19 cellular contexts compared by ENCODE assay signal in genomic region chr14:90742252-90742651, GRCh38.
DNase-seq lines count a peak whose midpoint lies in the region; ATAC-seq and TF ChIP-seq lines count a peak whose summit lies in the region.
"Had no signal": no experiment of that assay in that cellular context is flagged by ENCODE, and none has a peak within 500 bp of the region (broad histone marks: within the 10 kb centered on the region; RNA-seq: fewer than 3 reads in every experiment).

No MANE protein-coding gene starts in this region.

- H3K36me3 ChIP-seq in right atrium auricular region (no peaks in the 10 kb centered on the region), muscle layer of colon (ENCODE audit: insufficient read depth, low read length) (no peaks in the 10 kb centered on the region), skeletal muscle tissue (ENCODE audit: control insufficient read depth in 3 of 3, insufficient read depth in 3 of 3, low read length in 3 of 3) (no peaks in the 10 kb centered on the region)

- no peak overlapping the region for H3K27ac Mint-ChIP-seq in activated naive CD4-positive, alpha-beta T cell treated with anti-CD3 and anti-CD28 coated beads, Interleukin-2, amount 10 ng/mL, durations not matched to agents 7 days and 5 days
- H3K27ac Mint-ChIP-seq in HFFc6: no peak overlapping the region
- H3K27ac Mint-ChIP-seq: CD4-positive, alpha-beta T cell had no signal

- H3K9ac ChIP-seq in muscle layer of colon (ENCODE audit: low read length): no peak overlapping the region
- H3K9ac ChIP-seq in skeletal muscle tissue (ENCODE audit: low read depth in 1 of 3, low read length in 3 of 3): no peak overlapping the region
- H3K9ac ChIP-seq: KMS-11 had no signal

- TF ChIP-seq CTCF in right atrium auricular region (IDR thresholded peaks at IDR 0.05): no peak
- no peak for TF ChIP-seq CTCF in HFFc6 (IDR thresholded peaks at IDR 0.05)

- H3K27me3 ChIP-seq in right atrium auricular region (no peaks in the 10 kb centered on the region), muscle layer of colon (ENCODE audit: control insufficient read depth in 1 of 2, insufficient read depth in 2 of 2, low read length in 2 of 2) (no peaks in the 10 kb centered on the region), skeletal muscle tissue (ENCODE audit: control insufficient read depth in 3 of 3, insufficient read depth in 3 of 3, low read length in 3 of 3) (no peaks in the 10 kb centered on the region)

- DNase-seq in right atrium auricular region (ENCODE audit: low spot score) (no peak), Right ventricle myocardium superior (no peak), NOMO-1 (lab: John Stamatoyannopoulos, UW; ENCODE audit: unreplicated experiment in 2 of 2) (no peak), retina (no peak), HFFc6 (no peak)
- DNase-seq in activated naive CD4-positive, alpha-beta T cell treated with anti-CD3 and anti-CD28 coated beads, Interleukin-2, amount 10 ng/mL, durations not matched to agents 7 days and 5 days: no peak
- DNase-seq: Caco-2; CD4-positive, alpha-beta T cell; GDM1; H7; NCI-H1436; NCI-H1930; NCI-H526; PC-9 had no signal

- H3K27me3 Mint-ChIP-seq in activated naive CD4-positive, alpha-beta T cell treated with anti-CD3 and anti-CD28 coated beads, Interleukin-2, amount 10 ng/mL, durations not matched to agents 7 days and 5 days: peaks cover 17% of the 10 kb centered on the region
- H3K27me3 Mint-ChIP-seq in HFFc6 (ENCODE audit: insufficient read depth): no peaks in the 10 kb centered on the region
- H3K27me3 Mint-ChIP-seq: CD4-positive, alpha-beta T cell had no signal

- no peak overlapping the region for H3K4me3 Mint-ChIP-seq in activated naive CD4-positive, alpha-beta T cell treated with anti-CD3 and anti-CD28 coated beads, Interleukin-2, amount 10 ng/mL, durations not matched to agents 7 days and 5 days
- H3K4me3 Mint-ChIP-seq in HFFc6: no peak overlapping the region
- H3K4me3 Mint-ChIP-seq: CD4-positive, alpha-beta T cell had no signal

- no peaks in the 10 kb centered on the region for H3K9me3 ChIP-seq in right atrium auricular region
- H3K9me3 ChIP-seq in muscle layer of colon (ENCODE audit: low read length): no peaks in the 10 kb centered on the region
- no peaks in the 10 kb centered on the region for H3K9me3 ChIP-seq in skeletal muscle tissue (ENCODE audit: control insufficient read depth in 3 of 3, low read length in 3 of 3)
- H3K9me3 ChIP-seq: Caco-2 had no signal

- CTCF ChIA-PET in activated naive CD4-positive, alpha-beta T cell treated with anti-CD3 and anti-CD28 coated beads, Interleukin-2, amount 10 ng/mL, durations not matched to agents 7 days and 5 days (lab: Charles Lee): no interaction called here

- intact Hi-C loops in Right ventricle myocardium superior (cut with DNase I): no loop called here

- H3K4me1 ChIP-seq in right atrium auricular region (peaks cover 0 to 31% of the 10 kb centered on the region in 2 donors), muscle layer of colon (ENCODE audit: insufficient read depth, low read length) (peaks cover 30% of the 10 kb centered on the region), skeletal muscle tissue (ENCODE audit: control insufficient read depth in 3 of 3, insufficient read depth in 3 of 3, low read length in 3 of 3) (peaks cover 28 to 45% (median 35%) of the 10 kb centered on the region in 3 donors)
- H3K4me1 ChIP-seq: Caco-2 had no signal

- no peaks in the 10 kb centered on the region for H3K4me1 Mint-ChIP-seq in activated naive CD4-positive, alpha-beta T cell treated with anti-CD3 and anti-CD28 coated beads, Interleukin-2, amount 10 ng/mL, durations not matched to agents 7 days and 5 days
- H3K4me1 Mint-ChIP-seq in HFFc6 (ENCODE audit: low read depth): no peaks in the 10 kb centered on the region

- H3K4me3 ChIP-seq in right atrium auricular region (no peak overlapping the region), muscle layer of colon (ENCODE audit: low read depth in 1 of 2, low read length in 2 of 2) (no peak overlapping the region), skeletal muscle tissue (ENCODE audit: low read length in 3 of 3) (no peak overlapping the region)
- H3K4me3 ChIP-seq: PC-9 had no signal

- peak overlapping the region; percentile 32 to 43 for H3K27ac ChIP-seq in right atrium auricular region
- H3K27ac ChIP-seq in muscle layer of colon (ENCODE audit: low read depth, low read length): peak overlapping the region; percentile 5
- peak overlapping the region; percentile 44 for H3K27ac ChIP-seq in skeletal muscle tissue (ENCODE audit: low read depth, low read length)
- H3K27ac ChIP-seq: HL-60, KMS-11, PC-9, RWPE1 had no signal

- H3K36me3 Mint-ChIP-seq in activated naive CD4-positive, alpha-beta T cell treated with anti-CD3 and anti-CD28 coated beads, Interleukin-2, amount 10 ng/mL, durations not matched to agents 7 days and 5 days: no peaks in the 10 kb centered on the region
- no peaks in the 10 kb centered on the region; the same call in 1 of the 2 replicates for H3K36me3 Mint-ChIP-seq in HFFc6 (ENCODE audit: low read depth)

- no peak for ATAC-seq in Right ventricle myocardium superior (ENCODE audit: poor library complexity)

- H3K9me3 Mint-ChIP-seq in activated naive CD4-positive, alpha-beta T cell treated with anti-CD3 and anti-CD28 coated beads, Interleukin-2, amount 10 ng/mL, durations not matched to agents 7 days and 5 days: no peaks in the 10 kb centered on the region
- no peaks in the 10 kb centered on the region for H3K9me3 Mint-ChIP-seq in HFFc6
- H3K9me3 Mint-ChIP-seq: CD4-positive, alpha-beta T cell had no signal
